ENCODE assay signal across 15 cellular contexts in the genomic region with DNA sequence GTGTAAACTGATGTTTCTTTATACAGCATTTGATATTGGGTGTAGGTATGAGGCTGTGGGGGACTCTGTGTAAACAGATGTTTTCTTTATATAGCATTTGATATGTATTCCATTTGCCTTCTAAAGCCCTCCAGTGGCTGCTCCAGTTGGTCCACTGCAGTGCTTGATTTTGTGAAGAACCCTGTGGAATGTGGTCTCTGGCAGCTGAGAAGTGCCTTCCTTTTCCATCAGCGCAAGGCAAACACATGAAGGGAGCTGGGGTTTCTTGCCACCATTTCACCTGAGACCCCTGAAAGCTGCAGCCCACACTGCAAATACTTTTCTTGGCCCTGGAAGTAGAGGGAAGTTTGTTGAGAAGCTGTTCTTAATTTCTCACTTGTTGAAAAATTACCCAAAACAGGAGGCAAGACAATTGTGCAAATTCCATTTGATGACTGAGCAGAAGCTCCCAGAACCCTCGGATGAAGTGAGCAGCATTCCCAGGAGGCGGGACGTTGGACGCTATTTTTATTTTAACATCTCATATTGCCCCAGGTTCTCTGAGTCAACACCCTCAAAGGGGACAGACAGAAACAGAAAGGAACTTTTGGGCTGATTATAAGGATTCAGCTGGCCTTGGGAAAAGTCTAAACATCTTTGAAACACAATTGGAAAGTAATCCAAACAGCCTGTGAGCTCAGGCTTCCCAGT.
DNase-seq lines count a peak whose midpoint lies in the region; ATAC-seq and TF ChIP-seq lines count a peak whose summit lies in the region.
"Had no signal": no experiment of that assay in that cellular context is flagged by ENCODE, and none has a peak within 500 bp of the region (broad histone marks: within the 10 kb centered on the region; RNA-seq: fewer than 3 reads in every experiment).

No MANE protein-coding gene starts in this region.

- no peaks in the 10 kb centered on the region for H3K9me3 ChIP-seq in GM23248 (ENCODE audit: low read depth)
- H3K9me3 ChIP-seq in mammary epithelial cell (replicated peaks; ENCODE audit: insufficient read depth, low read length), result no peaks in the 10 kb centered on the region
- H3K9me3 ChIP-seq in left lung, result no peaks in the 10 kb centered on the region

- H3K9me2 ChIP-seq in GM23248 (ENCODE audit: insufficient read depth), result no peaks in the 10 kb centered on the region

- POLR2A ChIA-PET in activated CD8-positive, alpha-beta T cell treated with anti-CD3 and anti-CD28 coated beads, Interleukin-2, amount 10 ng/mL, durations not matched to agents 7 days and 5 days (lab: Charles Lee), result no interaction called here

- in situ Hi-C loops in GM23248 (cut with MboI), result no loop called here
- in situ Hi-C loops in mammary epithelial cell (cut with MboI; ENCODE audit: low sequenced_read_pairs in 2 of 2), result no loop called here
- in situ Hi-C loops in GM13976 (cut with MboI; ENCODE audit: low sequenced_read_pairs, unreplicated experiment), result no loop called here

- H3K79me2 ChIP-seq in GM23248 (ENCODE audit: insufficient read depth) (no peaks in the 10 kb centered on the region), mammary epithelial cell (ENCODE audit: insufficient read depth, low read length) (no peaks in the 10 kb centered on the region)

- H3K9me3 Mint-ChIP-seq in activated CD8-positive, alpha-beta T cell treated with anti-CD3 and anti-CD28 coated beads, Interleukin-2, amount 10 ng/mL, durations not matched to agents 7 days and 5 days (ENCODE audit: insufficient read depth), result no peaks in the 10 kb centered on the region
- H3K9me3 Mint-ChIP-seq: activated naive CD4-positive, alpha-beta T cell treated with anti-CD3 and anti-CD28 coated beads, Interleukin-2, amount 50 U/mL, for 24 hours had no signal

- dilution Hi-C loops in mammary epithelial cell (cut with HindIII; ENCODE audit: low sequenced_read_pairs), result loop anchor here (5.0 kb wide), 1 partner anchor 91 kb away; no protein-coding TSS in a partner anchor

- ATAC-seq in left lung, result peak; percentile 33
- ATAC-seq in activated CD8-positive, alpha-beta T cell treated with anti-CD3 and anti-CD28 coated beads, Interleukin-2, amount 10 ng/mL, durations not matched to agents 7 days and 5 days, result no peak
- ATAC-seq: naive thymus-derived CD4-positive, alpha-beta T cell had no signal

- H3K4me3 ChIP-seq in GM23248 (peak overlapping the region; percentile 59), mammary epithelial cell (replicated peaks in 1 of 3; ENCODE audit: insufficient read depth in 1 of 3, low read depth in 2 of 3, low read length in 3 of 3) (no peak overlapping the region), left lung (no peak overlapping the region)

- no TSS peak for BruUV-seq in mammary epithelial cell (replicated peaks; lab: Mats Ljungman, UMichigan)

- H3K36me3 Mint-ChIP-seq in activated CD8-positive, alpha-beta T cell treated with anti-CD3 and anti-CD28 coated beads, Interleukin-2, amount 10 ng/mL, durations not matched to agents 7 days and 5 days (ENCODE audit: low read depth), result no peaks in the 10 kb centered on the region
- H3K36me3 Mint-ChIP-seq: activated naive CD4-positive, alpha-beta T cell treated with anti-CD3 and anti-CD28 coated beads, Interleukin-2, amount 50 U/mL, for 24 hours had no signal

- H2AFZ ChIP-seq in GM23248 (peak overlapping the region; percentile 11; the same call in 1 of the 2 replicates), mammary epithelial cell (ENCODE audit: low read depth, low read length) (peak overlapping the region; percentile 65)

- TF ChIP-seq CTCF in mammary epithelial cell (conservative IDR thresholded peaks at IDR 0.05 in 1 of 2, IDR thresholded peaks at IDR 0.05 in 1 of 2; ENCODE audit: extremely low read depth in 1 of 2, insufficient read depth in 1 of 2, low read depth in 1 of 2, low read length in 2 of 2), result no peak
- no peak for TF ChIP-seq CTCF in left lung (IDR thresholded peaks at IDR 0.05)
- TF ChIP-seq CTCF in GM13976 (IDR thresholded peaks at IDR 0.05; ENCODE audit: borderline replicate concordance, control extremely low read depth, extremely low read depth, insufficient read depth, missing control alignments), result no peak

- DNase-seq in GM23248, result peak; percentile 94
- peak; percentile 55 for DNase-seq in mammary epithelial cell
- DNase-seq in left lung, result no peak
- DNase-seq in stromal cell of bone marrow (ENCODE audit: low read depth), result peak; percentile 66
- no peak for DNase-seq in GM13976 (ENCODE audit: low spot score)
- no peak for DNase-seq in stimulated activated CD4-positive, alpha-beta T cell treated with anti-CD3 and anti-CD28 coated beads, Interleukin-1b, Interleukin-23, amount 100 ng/mL, for 48 hours
- DNase-seq in HK-2 (ENCODE audit: unreplicated experiment), result no peak
- DNase-seq in activated CD8-positive, alpha-beta T cell treated with anti-CD3 and anti-CD28 coated beads, Interleukin-2, amount 10 ng/mL, durations not matched to agents 7 days and 5 days, result no peak
- DNase-seq: activated CD4-positive, alpha-beta memory T cell treated with anti-CD3 and anti-CD28 coated beads, Interleukin-2, amount 10 ng/mL, durations not matched to agents 7 days and 5 days; COR-L47; H9; naive thymus-derived CD4-positive, alpha-beta T cell; NCI-H1417 treated with DMSO at 0.1 percent for 48 hours; NK-92 treated with Interleukin-12 subunit alpha and Interleukin-12 subunit beta, amount 100 ng/mL, for 24 hours had no signal

- H3K27ac Mint-ChIP-seq in activated CD8-positive, alpha-beta T cell treated with anti-CD3 and anti-CD28 coated beads, Interleukin-2, amount 10 ng/mL, durations not matched to agents 7 days and 5 days, result no peak overlapping the region
- H3K27ac Mint-ChIP-seq: activated CD4-positive, alpha-beta memory T cell treated with anti-CD3 and anti-CD28 coated beads, Interleukin-2, amount 10 ng/mL, durations not matched to agents 7 days and 5 days; activated naive CD4-positive, alpha-beta T cell treated with anti-CD3 and anti-CD28 coated beads, Interleukin-2, amount 50 U/mL, for 24 hours; H9 had no signal

- 16 to 21% methylated on average over 5 of the region's 5 CpGs for WGBS in GM23248 (ENCODE audit: low coverage in 1 of 2, low lambda C conversion rate in 2 of 2, missing lambda C conversion rate in 2 of 2), 2 experiments
- 22% methylated on average over 5 of the region's 5 CpGs for WGBS in mammary epithelial cell (ENCODE audit: low coverage, missing lambda C conversion rate)

- H4K20me1 ChIP-seq in GM23248 (ENCODE audit: insufficient read depth), result no peaks in the 10 kb centered on the region
- no peaks in the 10 kb centered on the region for H4K20me1 ChIP-seq in mammary epithelial cell (ENCODE audit: insufficient read depth, low read length)

- peak overlapping the region; percentile 77 for H3K9ac ChIP-seq in GM23248
- H3K9ac ChIP-seq in mammary epithelial cell (ENCODE audit: insufficient read depth, low read length), result no peak overlapping the region

- H3K27ac ChIP-seq in GM23248 (peak overlapping the region; percentile 91), mammary epithelial cell (ENCODE audit: insufficient read depth, low read depth, low read length) (no peak overlapping the region), left lung (no peak overlapping the region)

- H3K4me2 ChIP-seq in GM23248 (ENCODE audit: unreplicated experiment) (peak overlapping the region; percentile 79), mammary epithelial cell (ENCODE audit: insufficient read depth, low read depth, low read length) (peak overlapping the region; percentile 74)

- no peaks in the 10 kb centered on the region for H3K4me1 Mint-ChIP-seq in activated CD8-positive, alpha-beta T cell treated with anti-CD3 and anti-CD28 coated beads, Interleukin-2, amount 10 ng/mL, durations not matched to agents 7 days and 5 days (ENCODE audit: low read depth)
- H3K4me1 Mint-ChIP-seq: activated CD4-positive, alpha-beta memory T cell treated with anti-CD3 and anti-CD28 coated beads, Interleukin-2, amount 10 ng/mL, durations not matched to agents 7 days and 5 days; activated naive CD4-positive, alpha-beta T cell treated with anti-CD3 and anti-CD28 coated beads, Interleukin-2, amount 50 U/mL, for 24 hours had no signal

- H3K27me3 ChIP-seq in GM23248 (replicated peaks; ENCODE audit: insufficient read depth) (no peaks in the 10 kb centered on the region), mammary epithelial cell (ENCODE audit: insufficient read depth, low read length) (no peaks in the 10 kb centered on the region), left lung (no peaks in the 10 kb centered on the region)

- peaks cover 6% of the 10 kb centered on the region for H3K27me3 Mint-ChIP-seq in activated CD8-positive, alpha-beta T cell treated with anti-CD3 and anti-CD28 coated beads, Interleukin-2, amount 10 ng/mL, durations not matched to agents 7 days and 5 days (ENCODE audit: low read depth)
- H3K27me3 Mint-ChIP-seq: activated naive CD4-positive, alpha-beta T cell treated with anti-CD3 and anti-CD28 coated beads, Interleukin-2, amount 50 U/mL, for 24 hours; naive thymus-derived CD4-positive, alpha-beta T cell had no signal

- no peak overlapping the region for H3K4me3 Mint-ChIP-seq in activated CD8-positive, alpha-beta T cell treated with anti-CD3 and anti-CD28 coated beads, Interleukin-2, amount 10 ng/mL, durations not matched to agents 7 days and 5 days
- H3K4me3 Mint-ChIP-seq: activated CD4-positive, alpha-beta memory T cell treated with anti-CD3 and anti-CD28 coated beads, Interleukin-2, amount 10 ng/mL, durations not matched to agents 7 days and 5 days; activated naive CD4-positive, alpha-beta T cell treated with anti-CD3 and anti-CD28 coated beads, Interleukin-2, amount 50 U/mL, for 24 hours; H9; naive thymus-derived CD4-positive, alpha-beta T cell had no signal

- peaks cover 33% of the 10 kb centered on the region for H3F3A ChIP-seq in GM23248 (ENCODE audit: insufficient read depth)

- H3K4me1 ChIP-seq in GM23248 (ENCODE audit: insufficient read depth), result peaks cover 31% of the 10 kb centered on the region
- peaks cover 35% of the 10 kb centered on the region for H3K4me1 ChIP-seq in mammary epithelial cell (ENCODE audit: insufficient read depth, low read length)
- peaks cover 0 to 20% of the 10 kb centered on the region in 2 donors for H3K4me1 ChIP-seq in left lung

- CTCF ChIA-PET in mammary epithelial cell (lab: Charles Lee; ENCODE audit: low non-redundant PET), result interaction anchor here (0.6 kb wide), 1 partner anchor 99 kb away, joined by 4 read pairs; no protein-coding TSS in a partner anchor
- CTCF ChIA-PET in activated CD8-positive, alpha-beta T cell treated with anti-CD3 and anti-CD28 coated beads, Interleukin-2, amount 10 ng/mL, durations not matched to agents 7 days and 5 days (lab: Charles Lee), result interaction anchor here (1.0 kb wide), 1 partner anchor 99 kb away, joined by 5 read pairs; no protein-coding TSS in a partner anchor

- intact Hi-C loops in mammary epithelial cell (cut with micrococcal nuclease), result loop anchor here (1.0 to 5.0 kb wide), 2 partner anchors 109 to 181 kb away; no protein-coding TSS in a partner anchor
- intact Hi-C loops in left lung (cut with DNase I), result no loop called here

- no peaks in the 10 kb centered on the region for H3K36me3 ChIP-seq in GM23248 (ENCODE audit: low read depth)
- no peaks in the 10 kb centered on the region for H3K36me3 ChIP-seq in mammary epithelial cell (ENCODE audit: insufficient read depth, low read length)
- peaks cover 0 to 1% of the 10 kb centered on the region in 2 donors for H3K36me3 ChIP-seq in left lung

Comparison
In these comparisons a context has a peak if more than half of its experiments do, and no peak if none do; other contexts are left out.
1. DNase-seq: peak in GM23248 (single experiment), mammary epithelial cell (single experiment) and stromal cell of bone marrow (single experiment); none in left lung (0 of 2), GM13976 (single experiment), stimulated activated CD4-positive, alpha-beta T cell treated with anti-CD3 and anti-CD28 coated beads, Interleukin-1b, Interleukin-23, amount 100 ng/mL, for 48 hours (single experiment), HK-2 (single experiment) and activated CD8-positive, alpha-beta T cell treated with anti-CD3 and anti-CD28 coated beads, Interleukin-2, amount 10 ng/mL, durations not matched to agents 7 days and 5 days (single experiment).